ENCODE assay signal across 31 cellular contexts in genomic region chr11:104781719-104782376, GRCh38.
DNase-seq lines count a peak whose midpoint lies in the region; ATAC-seq and TF ChIP-seq lines count a peak whose summit lies in the region.
"Had no signal": no experiment of that assay in that cellular context is flagged by ENCODE, and none has a peak within 500 bp of the region (broad histone marks: within the 10 kb centered on the region; RNA-seq: fewer than 3 reads in every experiment).

No MANE protein-coding gene starts in this region.

- H3K27ac Mint-ChIP-seq in GM23338: peak overlapping the region; percentile 71
- H3K27ac Mint-ChIP-seq in endodermal cell: peak overlapping the region; percentile 61
- H3K27ac Mint-ChIP-seq: CD14-positive monocyte; CD8-positive, alpha-beta memory T cell had no signal

- H3K27ac ChIP-seq in GM23338 (ENCODE audit: low read depth): peak overlapping the region; percentile 88
- no peak overlapping the region for H3K27ac ChIP-seq in PC-3 (ENCODE audit: low read length)
- no peak overlapping the region for H3K27ac ChIP-seq in endodermal cell (ENCODE audit: low read depth, low read length)
- H3K27ac ChIP-seq in effector memory CD4-positive, alpha-beta T cell (ENCODE audit: insufficient read depth, low read length, poor library complexity, severe bottlenecking): no peak overlapping the region
- H3K27ac ChIP-seq in right lobe of liver: no peak overlapping the region
- H3K27ac ChIP-seq: 22Rv1, HL-60, SK-N-MC had no signal

- DNase-seq in GM23338 (ENCODE audit: low spot score) (peak; percentile 46), PC-3 (peak; percentile 29), endodermal cell (no peak), iPS DF 4.7 (ENCODE audit: extremely low read depth, low spot score) (peak; percentile 79), iPS-NIHi7 (ENCODE audit: extremely low spot score) (no peak), right lobe of liver (no peak), globus pallidus (ENCODE audit: low spot score) (no peak)
- DNase-seq in effector memory CD4-positive, alpha-beta T cell: no peak
- DNase-seq: BE2C; CD8-positive, alpha-beta memory T cell; DMS 273 treated with DMSO at 0.1 percent for 48 hours; DMS79; EL; GDM1; GOT3; KBM-7; MV-4-11; NCI-H1105 treated with DMSO at 0.1 percent for 48 hours; NCI-H2029; NCI-H446; NCI-H524 treated with DMSO at 0.1 percent for 48 hours; NCI-H774; NK-92 treated with Interleukin-12 subunit alpha and Interleukin-12 subunit beta, amount 100 ng/mL, for 24 hours; SIG-M5 had no signal

- H3K27me3 Mint-ChIP-seq in GM23338 (ENCODE audit: insufficient read depth, low read depth, poor library complexity) (peaks cover 4% of the 10 kb centered on the region), endodermal cell (ENCODE audit: insufficient read depth) (no peaks in the 10 kb centered on the region)
- H3K27me3 Mint-ChIP-seq: CD8-positive, alpha-beta memory T cell had no signal

- H3K9me2 ChIP-seq in GM23338 (ENCODE audit: insufficient read depth) (0 out of 2 replicates have a peak, but pooled peaks cover 3% of the 10 kb centered on the region), PC-3 (replicated peaks; ENCODE audit: low read length) (no peaks in the 10 kb centered on the region)

- H3F3A ChIP-seq in GM23338 (replicated peaks; ENCODE audit: low read depth) (peaks cover 6% of the 10 kb centered on the region; the same call in 1 of the 2 replicates), PC-3 (ENCODE audit: low read length, unreplicated experiment) (no peaks in the 10 kb centered on the region)

- H3K4me3 ChIP-seq in GM23338 (peak overlapping the region; percentile 12), PC-3 (ENCODE audit: low read length) (no peak overlapping the region), endodermal cell (ENCODE audit: low read length) (no peak overlapping the region), right lobe of liver (no peak overlapping the region)
- no peak overlapping the region for H3K4me3 ChIP-seq in effector memory CD4-positive, alpha-beta T cell (ENCODE audit: insufficient read depth, low read depth, low read length, poor library complexity, severe bottlenecking)
- H3K4me3 ChIP-seq: GM12878, SK-N-MC had no signal

- H3K4me1 Mint-ChIP-seq in GM23338 (peaks cover 30% of the 10 kb centered on the region), endodermal cell (no peaks in the 10 kb centered on the region)
- H3K4me1 Mint-ChIP-seq: CD14-positive monocyte; CD8-positive, alpha-beta memory T cell had no signal

- H3K9me3 Mint-ChIP-seq in GM23338 (peaks cover 8% of the 10 kb centered on the region; the same call in 2 of the 3 replicates), endodermal cell (peaks cover 11% of the 10 kb centered on the region)
- H3K9me3 Mint-ChIP-seq: CD8-positive, alpha-beta memory T cell had no signal

- H3K9me3 ChIP-seq in PC-3 (ENCODE audit: low read length) (no peaks in the 10 kb centered on the region), endodermal cell (ENCODE audit: control insufficient read depth, low read length) (no peaks in the 10 kb centered on the region), right lobe of liver (no peaks in the 10 kb centered on the region)
- H3K9me3 ChIP-seq in effector memory CD4-positive, alpha-beta T cell (ENCODE audit: control insufficient read depth, low read length): no peaks in the 10 kb centered on the region
- H3K9me3 ChIP-seq: BE2C had no signal

- H3K4me1 ChIP-seq in GM23338 (ENCODE audit: insufficient read depth) (peaks cover 23% of the 10 kb centered on the region), PC-3 (ENCODE audit: insufficient read depth, low read length) (peaks cover 13% of the 10 kb centered on the region), endodermal cell (ENCODE audit: control insufficient read depth, insufficient read depth, low read length) (no peaks in the 10 kb centered on the region), right lobe of liver (no peaks in the 10 kb centered on the region)
- no peaks in the 10 kb centered on the region for H3K4me1 ChIP-seq in effector memory CD4-positive, alpha-beta T cell (ENCODE audit: control insufficient read depth, insufficient read depth, low read length, poor library complexity, severe bottlenecking)

- intact Hi-C loops in PC-3 (cut with micrococcal nuclease) (no loop called here), right lobe of liver (cut with DNase I) (no loop called here)

- BruUV-seq in PC-3 (replicated peaks; lab: Mats Ljungman, UMichigan): no TSS peak

- TF ChIP-seq CTCF in GM23338 (conservative IDR thresholded peaks at IDR 0.05; ENCODE audit: low read depth in 2 of 2): no peak
- no peak for TF ChIP-seq CTCF in PC-3 (conservative IDR thresholded peaks at IDR 0.05; ENCODE audit: low read depth, low read length)
- TF ChIP-seq CTCF in endodermal cell (conservative IDR thresholded peaks at IDR 0.05): no peak
- no peak for TF ChIP-seq CTCF in right lobe of liver (IDR thresholded peaks at IDR 0.05)

- POLR2A ChIA-PET in PC-3 (lab: Charles Lee; ENCODE audit: unreplicated experiment): no interaction called here

- H3K79me2 ChIP-seq in GM23338 (replicated peaks; ENCODE audit: insufficient read depth) (no peaks in the 10 kb centered on the region), PC-3 (ENCODE audit: low read length) (no peaks in the 10 kb centered on the region)

- H3K27me3 ChIP-seq in GM23338 (ENCODE audit: insufficient read depth): no peaks in the 10 kb centered on the region
- no peaks in the 10 kb centered on the region for H3K27me3 ChIP-seq in PC-3 (ENCODE audit: low read length)
- H3K27me3 ChIP-seq in endodermal cell (ENCODE audit: control insufficient read depth, insufficient read depth, low read length, poor library complexity, severe bottlenecking): no peaks in the 10 kb centered on the region
- no peaks in the 10 kb centered on the region for H3K27me3 ChIP-seq in effector memory CD4-positive, alpha-beta T cell (replicated peaks; ENCODE audit: control insufficient read depth, insufficient read depth, low read length, poor library complexity, severe bottlenecking)
- no peaks in the 10 kb centered on the region for H3K27me3 ChIP-seq in right lobe of liver
- H3K27me3 ChIP-seq: BE2C had no signal

- H3K36me3 Mint-ChIP-seq in GM23338 (ENCODE audit: low read depth) (peaks cover 25% of the 10 kb centered on the region), endodermal cell (ENCODE audit: low read depth) (no peaks in the 10 kb centered on the region)
- H3K36me3 Mint-ChIP-seq: CD14-positive monocyte; CD8-positive, alpha-beta memory T cell had no signal

- H3K36me3 ChIP-seq in GM23338 (ENCODE audit: insufficient read depth) (no peaks in the 10 kb centered on the region), PC-3 (ENCODE audit: low read depth, low read length) (no peaks in the 10 kb centered on the region), endodermal cell (ENCODE audit: control insufficient read depth, insufficient read depth, low read length) (no peaks in the 10 kb centered on the region), right lobe of liver (no peaks in the 10 kb centered on the region)
- H3K36me3 ChIP-seq in effector memory CD4-positive, alpha-beta T cell (ENCODE audit: control insufficient read depth, insufficient read depth, low read length): no peaks in the 10 kb centered on the region
- H3K36me3 ChIP-seq: BE2C had no signal

- H2AFZ ChIP-seq in GM23338: no peak overlapping the region
- H2AFZ ChIP-seq in PC-3 (ENCODE audit: low read length): no peak overlapping the region

- no peak for TF ChIP-seq POLR2A in right lobe of liver (IDR thresholded peaks at IDR 0.05)

- CTCF ChIA-PET in PC-3 (lab: Charles Lee): no interaction called here

- no peak overlapping the region for H3K9ac ChIP-seq in PC-3 (ENCODE audit: low read length)
- no peak overlapping the region for H3K9ac ChIP-seq in endodermal cell (ENCODE audit: extremely low read depth, low read length, poor library complexity, severe bottlenecking)

- WGBS in endodermal cell (ENCODE audit: insufficient coverage in 1 of 2, insufficient read length in 1 of 2), 2 experiments: 69 to 72% methylated on average over 3 to 4 of the region's 4 CpGs
- WGBS in right lobe of liver (ENCODE audit: insufficient coverage, low coverage, low lambda C conversion rate, missing lambda C conversion rate): 49% methylated on average over 4 of the region's 4 CpGs

- no peak overlapping the region; the same call in 2 of the 3 replicates for H3K4me3 Mint-ChIP-seq in GM23338
- H3K4me3 Mint-ChIP-seq in endodermal cell: no peak overlapping the region
- H3K4me3 Mint-ChIP-seq: CD14-positive monocyte; CD8-positive, alpha-beta memory T cell had no signal

- ATAC-seq in GM23338: peak; percentile 60
- ATAC-seq in PC-3: peak; percentile 70
- no peak for ATAC-seq in right lobe of liver
- ATAC-seq: GM12878, HCT116, Panc1 had no signal

- peak overlapping the region; percentile 33 for H3K4me2 ChIP-seq in GM23338
- no peak overlapping the region; the same call in 1 of the 2 replicates for H3K4me2 ChIP-seq in PC-3 (ENCODE audit: low read length)

- H4K20me1 ChIP-seq in GM23338 (replicated peaks; ENCODE audit: insufficient read depth) (no peaks in the 10 kb centered on the region), PC-3 (ENCODE audit: low read length) (no peaks in the 10 kb centered on the region)

TF ChIP-seq in GM23338, 12 proteins besides CTCF, POLR2A, EP300 and RAD21 (continues in another document):
- TF ChIP-seq ZNF331 (CRISPR knock-in tag; IDR thresholded peaks at IDR 0.05; ENCODE audit: low read depth) (no peak), EZH2 (IDR thresholded peaks at IDR 0.05; ENCODE audit: low read depth, unreplicated experiment) (no peak), CREB1 (CRISPR knock-in tag; IDR thresholded peaks at IDR 0.05; ENCODE audit: low read depth) (no peak)

Comparison
In these comparisons a context has a peak if more than half of its experiments do, and no peak if none do; other contexts are left out.
1. ATAC-seq: peak in GM23338 (single experiment) and PC-3 (single experiment); none in right lobe of liver (0 of 4).
2. DNase-seq: peak in GM23338 (single experiment), PC-3 (single experiment) and iPS DF 4.7 (single experiment); none in endodermal cell (single experiment), effector memory CD4-positive, alpha-beta T cell (0 of 3), iPS-NIHi7 (single experiment), right lobe of liver (0 of 3) and globus pallidus (single experiment).